In genomic region chr3:129121792-129122696, GRCh38 we compare ENCODE assay signal across 8 cellular contexts. TPM values are rescaled to one million over a fixed set of nuclear protein-coding genes. Genes with fewer than 3 reads are reported as not detected.
DNase-seq lines count a peak whose midpoint lies in the region; ATAC-seq, FAIRE-seq and TF ChIP-seq lines count a peak whose summit lies in the region.

RAB43 (minus strand) TSS chr3:129121804; CDS start chr3:129121489, 315 bp downstream.

- H3K9me1 ChIP-seq in endothelial cell of umbilical vein (replicated peaks; ENCODE audit: control insufficient read depth, extremely low read depth, insufficient read depth, low read length) = no peaks in the 10 kb centered on the region

- no TSS peak for BruUV-seq in endothelial cell of umbilical vein (replicated peaks; lab: Mats Ljungman, UMichigan)

- peak within 1 kb of the TSS; percentile 88 for H3K4me3 Mint-ChIP-seq in mesothelial cell of epicardium

- no peaks in the 10 kb centered on the region for H3K9me3 Mint-ChIP-seq in mesothelial cell of epicardium

- H3K36me3 Mint-ChIP-seq in mesothelial cell of epicardium = peaks cover 20% of the 10 kb centered on the region

- CTCF ChIA-PET in endothelial cell of umbilical vein (lab: Charles Lee) = interaction anchor here (0.6 to 4.5 kb wide), 12 partner anchors 9 to 151 kb away, joined by 3 to 79 read pairs (median 4); no protein-coding TSS in a partner anchor

- H2AFZ ChIP-seq in endothelial cell of umbilical vein (ENCODE audit: low read depth, low read length) = peak within 1 kb of the TSS; percentile 93

- no peak for TF ChIP-seq POLR2A in endothelial cell of umbilical vein (IDR thresholded peaks at IDR 0.05; ENCODE audit: low read depth, low read length)

- peak within 1 kb of the TSS; percentile 66 for H3K27ac ChIP-seq in endothelial cell of umbilical vein (ENCODE audit: insufficient read depth, low read depth, low read length)

- peaks cover 25% of the 10 kb centered on the region for H3K79me2 ChIP-seq in endothelial cell of umbilical vein (ENCODE audit: control insufficient read depth, insufficient read depth, low read length)

- peaks cover 0 to 2% of the 10 kb centered on the region in 2 experiments for H3K36me3 ChIP-seq in endothelial cell of umbilical vein (ENCODE audit: control insufficient read depth in 2 of 2, extremely low read depth in 1 of 2, insufficient read depth in 2 of 2, low read length in 2 of 2)

- peak; percentile 97 for DNase-seq in AG08395 (ENCODE audit: low spot score)
- DNase-seq in GM19239 (ENCODE audit: insufficient read length, low spot score) = peak; percentile 85
- DNase-seq in NOMO-1 treated with dmso at 0.1 percent for 144 hours (lab: John Stamatoyannopoulos, UW; ENCODE audit: unreplicated experiment) = peak; percentile 52
- peak; percentile 86 for DNase-seq in activated T-cell treated with anti-CD3 and anti-CD28 coated beads for 4 hours
- peak; percentile 75 for DNase-seq in endothelial cell of umbilical vein (ENCODE audit: low read depth, low spot score)
- DNase-seq in mesothelial cell of epicardium (ENCODE audit: low spot score in 2 of 2, unreplicated experiment in 2 of 2) = peak; percentile 93 to 98
- peak; percentile 73 for DNase-seq in stimulated activated CD8-positive, alpha-beta memory T cell treated with anti-CD3 and anti-CD28 coated beads, Interleukin-15, amount 100 ng/mL, for 24 hours (ENCODE audit: low read depth)

- dilution Hi-C loops in endothelial cell of umbilical vein (cut with MboI; ENCODE audit: extremely low pct_ligation_motif_present, low sequenced_read_pairs) = loop anchor here (25.0 kb wide), 1 partner anchor 210 kb away; no protein-coding TSS in a partner anchor

- POLR2A ChIA-PET in endothelial cell of umbilical vein (lab: Charles Lee) = interaction anchor here (0.5 to 1.6 kb wide), 6 partner anchors 8 to 965 kb away, joined by 3 to 11 read pairs (median 4); partner anchors contain the start of gene CNBP

- peak within 1 kb of the TSS; percentile 95 for H3K27ac Mint-ChIP-seq in mesothelial cell of epicardium

- no peaks in the 10 kb centered on the region for H3K27me3 ChIP-seq in endothelial cell of umbilical vein (ENCODE audit: control insufficient read depth in 2 of 2, insufficient read depth in 2 of 2, low read length in 2 of 2)

- H3K4me2 ChIP-seq in endothelial cell of umbilical vein (ENCODE audit: insufficient read depth, low read length) = peak within 1 kb of the TSS; percentile 98

- peak within 1 kb of the TSS; percentile 72 for H3K9ac ChIP-seq in endothelial cell of umbilical vein (replicated peaks; ENCODE audit: extremely low read depth, insufficient read depth, low read length)

- peaks cover 17% of the 10 kb centered on the region for H3K4me1 ChIP-seq in endothelial cell of umbilical vein (ENCODE audit: control insufficient read depth, extremely low read depth, insufficient read depth, low read length)

- no peaks in the 10 kb centered on the region for H3K27me3 Mint-ChIP-seq in mesothelial cell of epicardium (ENCODE audit: low read depth)

- peak within 1 kb of the TSS; percentile 64 to 79 (median 72) for H3K4me3 ChIP-seq in endothelial cell of umbilical vein (replicated peaks in 1 of 3; ENCODE audit: insufficient read depth in 1 of 3, low read depth in 1 of 3, low read length in 3 of 3)

- no peaks in the 10 kb centered on the region for H4K20me1 ChIP-seq in endothelial cell of umbilical vein (replicated peaks; ENCODE audit: control insufficient read depth, extremely low read depth, insufficient read depth, low read length)

- intact Hi-C loops in endothelial cell of umbilical vein (cut with micrococcal nuclease) = loop anchor here (2.0 kb wide), 2 partner anchors 61 to 123 kb away; partner anchors contain the start of gene CNBP

- H3K4me1 Mint-ChIP-seq in mesothelial cell of epicardium = peaks cover 29% of the 10 kb centered on the region

- TF ChIP-seq CTCF in endothelial cell of umbilical vein (IDR thresholded peaks at IDR 0.05; ENCODE audit: extremely low read depth in 1 of 2, insufficient read depth in 1 of 2, low read depth in 1 of 2, low read length in 2 of 2) = no peak
- TF ChIP-seq CTCF in mesothelial cell of epicardium (IDR thresholded peaks at IDR 0.05; ENCODE audit: unreplicated experiment) = no peak

- peak; percentile 42 for ATAC-seq in HG03520 (IDR thresholded peaks at IDR 0.05; ENCODE audit: unreplicated experiment)

- H3K9me3 ChIP-seq in endothelial cell of umbilical vein (replicated peaks; ENCODE audit: control insufficient read depth, insufficient read depth, low read length) = no peaks in the 10 kb centered on the region

- peak; percentile 81 for FAIRE-seq in GM19239 (lab: Jason Lieb, UNC)
- peak; percentile 90 for FAIRE-seq in endothelial cell of umbilical vein (lab: Jason Lieb, UNC)

TF ChIP-seq in endothelial cell of umbilical vein, 7 proteins besides CTCF, POLR2A, EP300 and RAD21:
- no peak for TF ChIP-seq MYC (IDR thresholded peaks at IDR 0.05; ENCODE audit: low read depth, low read length)
- peak; percentile 25 for TF ChIP-seq POLR2AphosphoS5 (IDR thresholded peaks at IDR 0.05; ENCODE audit: insufficient read depth, low read depth, low read length)
TF ChIP-seq in endothelial cell of umbilical vein: peak in this region for 1.

RNA-seq across cellular contexts. Expression of gene RAB43, which starts in this region (rescaled TPM):
- total RNA-seq in endothelial cell of umbilical vein = 22.6 and 31.5 TPM in 2 replicates
- 18.5 and 22.0 TPM in 2 replicates for polyA plus RNA-seq in endothelial cell of umbilical vein
- polyA plus RNA-seq in endothelial cell of umbilical vein (2011; cell fraction: cytosol; rRNA removed) = 16.5 and 19.7 TPM in 2 replicates
- polyA plus RNA-seq in endothelial cell of umbilical vein (2011; cell fraction: nucleus; rRNA removed) = 19.9 and 22.0 TPM in 2 replicates
- polyA plus RNA-seq in endothelial cell of umbilical vein (2012) = 14.1 and 17.5 TPM in 2 replicates
- polyA minus RNA-seq in endothelial cell of umbilical vein = 19.1 and 19.7 TPM in 2 replicates
- polyA minus RNA-seq in endothelial cell of umbilical vein (2011; cell fraction: cytosol; rRNA and poly(A)+ RNA removed) = 2.9 TPM
- polyA minus RNA-seq in endothelial cell of umbilical vein (2011; cell fraction: nucleus; rRNA and poly(A)+ RNA removed) = 8.6 and 9.8 TPM in 2 replicates
- 20.8 to 28.1 TPM (median 24.7 TPM) in 3 replicates for total RNA-seq in mesothelial cell of epicardium

Comparison
In these comparisons a context has a peak if more than half of its experiments do, and no peak if none do; other contexts are left out.
1. Peak in every context shown above with its lines: DNase-seq, ATAC-seq, H3K4me3 ChIP-seq and H3K27ac ChIP-seq.